In genomic region chr14:87196436-87196835, GRCh38 we compare ENCODE assay signal across 30 cellular contexts.
"Had no signal": no experiment of that assay in that cellular context is flagged by ENCODE, and none has a peak within 500 bp of the region (broad histone marks: within the 10 kb centered on the region; RNA-seq: fewer than 3 reads in every experiment).

No MANE protein-coding gene starts in this region.

- H3K4me2 ChIP-seq: PC-9 had no signal

- H3K27me3 ChIP-seq: ascending aorta, body of pancreas, breast epithelium had no signal

- ATAC-seq: activated T-cell treated with anti-CD3 and anti-CD28 coated beads, Interleukin-2, amount 50 U/mL, for 72 hours; body of pancreas; Right ventricle myocardium inferior had no signal

- H2AFZ ChIP-seq: PC-9 had no signal

- DNase-seq: activated B cell treated with CpG ODN at 0.5 μM for 24 hours; activated CD4-positive, alpha-beta memory T cell treated with anti-CD3 and anti-CD28 coated beads, Interleukin-2, amount 10 ng/mL, durations not matched to agents 7 days and 5 days; activated CD4-positive, alpha-beta T cell treated with anti-CD3 and anti-CD28 coated beads for 1 hour; activated CD4-positive, alpha-beta T cell treated with anti-CD3 and anti-CD28 coated beads for 48 hours; activated gamma-delta T cell; activated naive CD4-positive, alpha-beta T cell treated with Interleukin-2 at 50 U/mL for 16 hours; activated naive CD8-positive, alpha-beta T cell treated with anti-CD3 and anti-CD28 coated beads, Interleukin-2, amount 10 ng/mL, durations not matched to agents 7 days and 5 days; activated T-cell treated with anti-CD3 and anti-CD28 coated beads, Interleukin-2, amount 50 U/mL, for 1 hour; activated T-cell treated with anti-CD3 and anti-CD28 coated beads, Interleukin-2, amount 50 U/mL, for 72 hours; amygdala; body of pancreas; KBM-7; NCI-H1105; NCI-H1417 treated with DMSO at 0.1 percent for 48 hours; NCI-H1694; NCI-H1930; NCI-H2081 treated with DMSO at 0.1 percent for 48 hours; NCI-H510A; NCI-H748 treated with DMSO at 0.1 percent for 48 hours; NK-92 treated with Interleukin-12 subunit alpha and Interleukin-12 subunit beta, amount 100 ng/mL, for 24 hours; PC-9; SW 1271; T-helper 1 cell; T-helper 2 cell; T-helper 9 cell had no signal

- H3K4me1 ChIP-seq: ascending aorta, body of pancreas, breast epithelium had no signal

- H3K4me3 ChIP-seq: ascending aorta, body of pancreas, breast epithelium, PC-9 had no signal

- H3K27ac ChIP-seq: ascending aorta, body of pancreas, breast epithelium, PC-9, RWPE1, VCaP had no signal

- H3K36me3 ChIP-seq: ascending aorta, breast epithelium had no signal

- H3K9me3 ChIP-seq: ascending aorta, body of pancreas, breast epithelium had no signal
